Comparison of ENCODE assay signal across 8 cellular contexts in the genomic region with DNA sequence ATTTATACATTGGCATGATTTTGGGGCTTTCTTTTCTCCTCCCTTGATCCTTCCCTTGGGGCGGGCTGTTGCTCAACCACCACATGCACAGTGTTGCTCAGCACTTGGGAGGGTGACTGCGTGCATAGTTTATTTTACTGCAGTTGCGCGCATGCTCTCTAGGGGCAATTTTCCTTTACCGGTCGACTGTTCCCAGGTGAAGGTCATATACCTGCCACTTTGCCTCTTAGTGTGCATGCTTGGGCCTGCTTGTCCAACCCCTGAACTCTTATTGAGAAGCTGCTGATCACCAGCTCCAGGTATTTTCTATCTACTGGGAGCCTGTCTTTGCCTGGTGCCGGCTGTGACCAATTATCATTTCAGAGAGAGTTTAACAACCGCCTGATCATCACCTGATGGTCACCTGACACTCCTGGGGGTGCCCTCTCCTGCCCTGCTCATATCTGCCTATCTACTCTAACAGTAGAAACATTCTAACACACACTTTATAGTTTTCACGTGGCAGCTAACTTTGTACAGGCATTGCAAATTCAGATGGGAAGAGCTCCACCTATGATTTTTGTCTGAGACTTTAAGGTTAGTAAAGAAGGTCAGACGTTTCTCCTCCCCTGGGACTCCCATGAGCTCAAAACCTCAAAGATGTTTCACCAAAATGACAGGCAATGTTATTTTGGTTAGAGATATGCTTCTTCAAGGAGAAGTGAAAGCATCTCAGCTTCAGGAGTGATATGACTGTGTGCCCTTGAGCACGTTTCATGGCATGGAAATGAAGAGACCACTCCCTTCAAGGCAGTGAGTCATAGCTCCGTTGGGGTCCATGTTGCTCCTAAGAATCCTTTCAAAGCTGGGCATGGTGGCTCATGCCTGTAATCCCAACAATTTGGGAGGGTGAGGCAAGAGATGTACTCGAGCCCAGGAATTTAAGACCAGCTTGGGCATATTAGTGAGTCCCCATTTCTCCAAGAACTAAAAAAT.
DNase-seq lines count a peak whose midpoint lies in the region; ATAC-seq and TF ChIP-seq lines count a peak whose summit lies in the region.

No MANE protein-coding gene starts in this region.

- no peak overlapping the region for H3K27ac ChIP-seq in PC-3 (ENCODE audit: low read length)

- H3K4me1 Mint-ChIP-seq in activated B cell treated with CpG ODN at 0.5 μM for 24 hours: peaks cover 83% of the 10 kb centered on the region
- H3K4me1 Mint-ChIP-seq in stimulated activated naive B cell treated with anti-CD40 and anti-IgM and Interleukin-4, amounts not matched to agents 10 μg/mL and 1 μg/mL and 100 μg/mL, for 72 hours: peaks cover 57 to 80% of the 10 kb centered on the region in 2 donors

- TF ChIP-seq CTCF in GM12874 (IDR thresholded peaks at IDR 0.05; ENCODE audit: insufficient read depth, low read depth, low read length): 0 out of 2 replicates have a peak, but pooled peaks have one; percentile 22
- TF ChIP-seq CTCF in activated B cell treated with CpG ODN at 0.5 μM for 24 hours (IDR thresholded peaks at IDR 0.05): no peak
- no peak for TF ChIP-seq CTCF in PC-3 (conservative IDR thresholded peaks at IDR 0.05; ENCODE audit: low read depth, low read length)

- ATAC-seq in GM19455 (IDR thresholded peaks at IDR 0.05; ENCODE audit: unreplicated experiment) (peak; percentile 94), HG03378 (IDR thresholded peaks at IDR 0.05; ENCODE audit: unreplicated experiment) (peak; percentile 89), activated B cell treated with CpG ODN at 0.5 μM for 24 hours (ENCODE audit: low read depth) (peak; percentile 80), PC-3 (no peak), left ventricle myocardium superior (no peak)
- peak; percentile 83 for ATAC-seq in stimulated activated naive B cell treated with anti-CD40 and anti-IgM and Interleukin-4, amounts not matched to agents 10 μg/mL and 1 μg/mL and 100 μg/mL, for 72 hours (replicated peaks)

- H3K27me3 Mint-ChIP-seq in activated B cell treated with CpG ODN at 0.5 μM for 24 hours: no peaks in the 10 kb centered on the region
- H3K27me3 Mint-ChIP-seq in stimulated activated naive B cell treated with anti-CD40 and anti-IgM and Interleukin-4, amounts not matched to agents 10 μg/mL and 1 μg/mL and 100 μg/mL, for 72 hours: no peaks in the 10 kb centered on the region

- no peak overlapping the region for H3K4me3 ChIP-seq in PC-3 (ENCODE audit: low read length)

- H3K4me3 Mint-ChIP-seq in activated B cell treated with CpG ODN at 0.5 μM for 24 hours: peak overlapping the region; percentile 80
- H3K4me3 Mint-ChIP-seq in stimulated activated naive B cell treated with anti-CD40 and anti-IgM and Interleukin-4, amounts not matched to agents 10 μg/mL and 1 μg/mL and 100 μg/mL, for 72 hours: peak overlapping the region; percentile 67 to 77

- CTCF ChIA-PET in activated B cell treated with CpG ODN at 0.5 μM for 24 hours (lab: Charles Lee): interaction anchor here (0.8 to 2.7 kb wide), 7 partner anchors 9 to 282 kb away, joined by 3 to 21 read pairs (median 5); a partner anchor contains a TSS
- CTCF ChIA-PET in PC-3 (lab: Charles Lee): no interaction called here

- no TSS peak for BruUV-seq in PC-3 (replicated peaks; lab: Mats Ljungman, UMichigan)

- H3K9ac ChIP-seq in PC-3 (ENCODE audit: low read length): no peak overlapping the region

- H3K4me1 ChIP-seq in PC-3 (ENCODE audit: insufficient read depth, low read length): no peaks in the 10 kb centered on the region

- no peak overlapping the region for H3K4me2 ChIP-seq in PC-3 (ENCODE audit: low read length)

- H3K36me3 ChIP-seq in PC-3 (ENCODE audit: low read depth, low read length): no peaks in the 10 kb centered on the region

- H3K9me3 Mint-ChIP-seq in activated B cell treated with CpG ODN at 0.5 μM for 24 hours: peaks cover 2% of the 10 kb centered on the region
- peaks cover 0 to 6% of the 10 kb centered on the region in 2 donors for H3K9me3 Mint-ChIP-seq in stimulated activated naive B cell treated with anti-CD40 and anti-IgM and Interleukin-4, amounts not matched to agents 10 μg/mL and 1 μg/mL and 100 μg/mL, for 72 hours

- intact Hi-C loops in activated B cell treated with CpG ODN at 0.5 μM for 24 hours (cut with micrococcal nuclease): loop anchor here (1.0 to 10.0 kb wide), 9 partner anchors 10 to 1803 kb away; a partner anchor contains a TSS
- intact Hi-C loops in PC-3 (cut with micrococcal nuclease): no loop called here
- intact Hi-C loops in left ventricle myocardium superior (cut with micrococcal nuclease): no loop called here

- no peaks in the 10 kb centered on the region for H3K36me3 Mint-ChIP-seq in activated B cell treated with CpG ODN at 0.5 μM for 24 hours (ENCODE audit: low read depth)
- peaks cover 4 to 6% of the 10 kb centered on the region in 2 donors for H3K36me3 Mint-ChIP-seq in stimulated activated naive B cell treated with anti-CD40 and anti-IgM and Interleukin-4, amounts not matched to agents 10 μg/mL and 1 μg/mL and 100 μg/mL, for 72 hours

- H2AFZ ChIP-seq in PC-3 (ENCODE audit: low read length): no peak overlapping the region

- POLR2A ChIA-PET in activated B cell treated with CpG ODN at 0.5 μM for 24 hours (lab: Charles Lee): interaction anchor here (0.6 to 3.5 kb wide), 14 partner anchors 14 to 519 kb away, joined by 3 to 64 read pairs (median 3); a partner anchor contains a TSS
- POLR2A ChIA-PET in PC-3 (lab: Charles Lee; ENCODE audit: unreplicated experiment): no interaction called here

- no peaks in the 10 kb centered on the region for H3F3A ChIP-seq in PC-3 (ENCODE audit: low read length, unreplicated experiment)

- DNase-seq in activated B cell treated with CpG ODN at 0.5 μM for 24 hours (peak; percentile 39), PC-3 (no peak), left ventricle myocardium superior (no peak), NCI-H2081 (lab: John Stamatoyannopoulos, UW) (no peak)
- DNase-seq in stimulated activated naive B cell treated with anti-CD40 and anti-IgM and Interleukin-4, amounts not matched to agents 10 μg/mL and 1 μg/mL and 100 μg/mL, for 72 hours: peak; percentile 80

- no peaks in the 10 kb centered on the region for H3K9me2 ChIP-seq in PC-3 (replicated peaks; ENCODE audit: low read length)

- no peaks in the 10 kb centered on the region for H3K9me3 ChIP-seq in PC-3 (ENCODE audit: low read length)

- H3K79me2 ChIP-seq in PC-3 (ENCODE audit: low read length): no peaks in the 10 kb centered on the region

- no peaks in the 10 kb centered on the region for H4K20me1 ChIP-seq in PC-3 (ENCODE audit: low read length)

- no peaks in the 10 kb centered on the region for H3K27me3 ChIP-seq in PC-3 (ENCODE audit: low read length)

- peak overlapping the region; percentile 98 for H3K27ac Mint-ChIP-seq in activated B cell treated with CpG ODN at 0.5 μM for 24 hours
- peak overlapping the region; percentile 98 for H3K27ac Mint-ChIP-seq in stimulated activated naive B cell treated with anti-CD40 and anti-IgM and Interleukin-4, amounts not matched to agents 10 μg/mL and 1 μg/mL and 100 μg/mL, for 72 hours

Comparison
In these comparisons a context has a peak if more than half of its experiments do, and no peak if none do; other contexts are left out.
1. ATAC-seq: peak in GM19455 (single experiment), HG03378 (single experiment), activated B cell treated with CpG ODN at 0.5 μM for 24 hours (single experiment) and stimulated activated naive B cell treated with anti-CD40 and anti-IgM and Interleukin-4, amounts not matched to agents 10 μg/mL and 1 μg/mL and 100 μg/mL, for 72 hours (2 of 2); none in PC-3 (single experiment) and left ventricle myocardium superior (single experiment).
2. DNase-seq: peak in activated B cell treated with CpG ODN at 0.5 μM for 24 hours (single experiment) and stimulated activated naive B cell treated with anti-CD40 and anti-IgM and Interleukin-4, amounts not matched to agents 10 μg/mL and 1 μg/mL and 100 μg/mL, for 72 hours (single experiment); none in PC-3 (single experiment), left ventricle myocardium superior (single experiment) and NCI-H2081 (0 of 2).